In genomic region chr20:53656653-53657288, GRCh38 we compare ENCODE assay signal across 9 cellular contexts.
DNase-seq lines count a peak whose midpoint lies in the region; TF ChIP-seq lines count a peak whose summit lies in the region.
"Had no signal": no experiment of that assay in that cellular context is flagged by ENCODE, and none has a peak within 500 bp of the region (broad histone marks: within the 10 kb centered on the region; RNA-seq: fewer than 3 reads in every experiment).

No MANE protein-coding gene starts in this region.

- H4K8ac ChIP-seq in neuronal stem cell (ENCODE audit: low read depth, low read length): no peak overlapping the region

- no peak overlapping the region for H3K23ac ChIP-seq in neuronal stem cell (ENCODE audit: low read depth, low read length, poor library complexity)

- no peak overlapping the region for H2BK15ac ChIP-seq in neuronal stem cell (ENCODE audit: low read length)

- no peaks in the 10 kb centered on the region for H3K27me3 ChIP-seq in Loucy (ENCODE audit: insufficient read depth, low read length, poor library complexity, severe bottlenecking)
- no peaks in the 10 kb centered on the region for H3K27me3 ChIP-seq in neuronal stem cell (ENCODE audit: control insufficient read depth in 3 of 3, insufficient read depth in 3 of 3, low read depth in 1 of 3, low read length in 3 of 3)
- H3K27me3 ChIP-seq: SJSA1 had no signal

- no peaks in the 10 kb centered on the region for H3K79me2 ChIP-seq in Loucy (ENCODE audit: insufficient read depth, low read length)

- H3K4me2 ChIP-seq in Loucy (ENCODE audit: low read depth, low read length, poor library complexity, severe bottlenecking) (no peak overlapping the region), neuronal stem cell (ENCODE audit: insufficient read depth, low read length, poor library complexity, severe bottlenecking) (no peak overlapping the region)

- no peak overlapping the region for H3K4ac ChIP-seq in neuronal stem cell (ENCODE audit: low read length)

- H4K91ac ChIP-seq in neuronal stem cell (ENCODE audit: low read depth, low read length, poor library complexity): no peak overlapping the region

- no CpG with 5 or more reads among the region's 3 CpGs for WGBS in neuronal stem cell (ENCODE audit: extremely low coverage in 2 of 2, insufficient read length in 2 of 2, insufficient replicate concordance in 1 of 2), 2 donors

- no peak overlapping the region for H3K27ac ChIP-seq in neuronal stem cell (replicated peaks; ENCODE audit: low read length)
- H3K27ac ChIP-seq: SJSA1 had no signal

- H3K36me3 Mint-ChIP-seq in CD14-positive monocyte: no peaks in the 10 kb centered on the region

- DNase-seq in CD14-positive monocyte (ENCODE audit: low spot score) (no peak), astrocyte of the spinal cord (ENCODE audit: low read depth, low spot score) (peak; percentile 58), neuronal stem cell (ENCODE audit: low spot score) (no peak), middle frontal gyrus (ENCODE audit: extremely low spot score, low spot score) (no peak), NCI-H1048 (lab: John Stamatoyannopoulos, UW) (no peak), NCI-H128 (lab: John Stamatoyannopoulos, UW; ENCODE audit: unreplicated experiment) (no peak), SW480 (ENCODE audit: low spot score) (no peak)

- no peaks in the 10 kb centered on the region for H3K27me3 Mint-ChIP-seq in CD14-positive monocyte (ENCODE audit: low read depth in 3 of 3)

- H3K14ac ChIP-seq in neuronal stem cell (ENCODE audit: low read length): no peak overlapping the region

- H3K4me1 ChIP-seq in Loucy (ENCODE audit: insufficient read depth, low read length, poor library complexity, severe bottlenecking) (peaks cover 41% of the 10 kb centered on the region), neuronal stem cell (ENCODE audit: control insufficient read depth in 2 of 2, insufficient read depth in 1 of 2, low read depth in 1 of 2, low read length in 2 of 2) (peaks cover 15 to 17% of the 10 kb centered on the region in 2 donors)

- no peak overlapping the region for H2BK120ac ChIP-seq in neuronal stem cell (ENCODE audit: low read depth, low read length)

- no peak overlapping the region for H3K9ac ChIP-seq in Loucy (ENCODE audit: low read depth, low read length, poor library complexity, severe bottlenecking)
- H3K9ac ChIP-seq in neuronal stem cell (ENCODE audit: low read depth, low read length, poor library complexity): no peak overlapping the region

- no peak overlapping the region for H2BK12ac ChIP-seq in neuronal stem cell (ENCODE audit: low read length)

- no peaks in the 10 kb centered on the region for H3K9me3 ChIP-seq in Loucy (ENCODE audit: insufficient read depth, low read depth, low read length)
- no peaks in the 10 kb centered on the region for H3K9me3 ChIP-seq in neuronal stem cell (replicated peaks in 1 of 2; ENCODE audit: control insufficient read depth in 2 of 2, insufficient read depth in 1 of 2, low read depth in 1 of 2, low read length in 2 of 2)
- H3K9me3 ChIP-seq: SJSA1 had no signal

- H3K36me3 ChIP-seq in Loucy (ENCODE audit: insufficient read depth, low read length) (no peaks in the 10 kb centered on the region), neuronal stem cell (replicated peaks in 1 of 2; ENCODE audit: control insufficient read depth in 2 of 2, insufficient read depth in 2 of 2, low read length in 2 of 2) (no peaks in the 10 kb centered on the region)
- H3K36me3 ChIP-seq: SJSA1 had no signal

- in situ Hi-C loops in astrocyte of the spinal cord (cut with HindIII; ENCODE audit: low sequenced_read_pairs): no loop called here

- H3K27ac Mint-ChIP-seq in CD14-positive monocyte: peak overlapping the region; percentile 88 to 94 (median 90)

- no peak overlapping the region for H3K18ac ChIP-seq in neuronal stem cell (ENCODE audit: low read length)

- H4K20me1 ChIP-seq in Loucy (ENCODE audit: insufficient read depth, low read length, poor library complexity, severe bottlenecking): no peaks in the 10 kb centered on the region

- no peaks in the 10 kb centered on the region for H3K79me1 ChIP-seq in neuronal stem cell (ENCODE audit: low read depth, low read length)

- intact Hi-C loops in CD14-positive monocyte (cut with micrococcal nuclease): loop anchor here in 1 of 2 donors (5.0 kb wide), 1 partner anchor 34 kb away; no protein-coding TSS in a partner anchor

- no peaks in the 10 kb centered on the region for H3K9me3 Mint-ChIP-seq in CD14-positive monocyte

- 0 out of 2 replicates have a peak, but pooled peaks cover 2% of the 10 kb centered on the region for H3F3A ChIP-seq in Loucy (ENCODE audit: low read depth)

- TF ChIP-seq CTCF in CD14-positive monocyte (IDR thresholded peaks at IDR 0.05) (no peak), Loucy (conservative IDR thresholded peaks at IDR 0.05; ENCODE audit: low read length) (no peak), astrocyte of the spinal cord (IDR thresholded peaks at IDR 0.05; ENCODE audit: low read depth, low read length) (no peak)

- H2BK5ac ChIP-seq in neuronal stem cell (ENCODE audit: low read length): no peak overlapping the region

- no peak overlapping the region for H3K4me3 ChIP-seq in Loucy (ENCODE audit: low read length, poor library complexity, severe bottlenecking)
- H3K4me3 ChIP-seq in astrocyte of the spinal cord (ENCODE audit: low read depth, low read length): no peak overlapping the region
- no peak overlapping the region for H3K4me3 ChIP-seq in neuronal stem cell (ENCODE audit: low read length in 2 of 2)
- H3K4me3 ChIP-seq: SJSA1 had no signal

- H2AK5ac ChIP-seq in neuronal stem cell (ENCODE audit: low read depth, low read length): no peak overlapping the region

- peak overlapping the region; percentile 60 for H2AFZ ChIP-seq in Loucy (ENCODE audit: low read length)
- H2AFZ ChIP-seq in neuronal stem cell (ENCODE audit: low read length): peak overlapping the region; percentile 2

- H3K9me2 ChIP-seq in Loucy (replicated peaks; ENCODE audit: low read depth, low read length): no peaks in the 10 kb centered on the region

- peaks cover 89% of the 10 kb centered on the region for H3K4me1 Mint-ChIP-seq in CD14-positive monocyte

- H3K4me3 Mint-ChIP-seq in CD14-positive monocyte: peak overlapping the region in 1 of 2 donors; percentile 65
